ENCODE assay signal across 10 cellular contexts in the genomic region with DNA sequence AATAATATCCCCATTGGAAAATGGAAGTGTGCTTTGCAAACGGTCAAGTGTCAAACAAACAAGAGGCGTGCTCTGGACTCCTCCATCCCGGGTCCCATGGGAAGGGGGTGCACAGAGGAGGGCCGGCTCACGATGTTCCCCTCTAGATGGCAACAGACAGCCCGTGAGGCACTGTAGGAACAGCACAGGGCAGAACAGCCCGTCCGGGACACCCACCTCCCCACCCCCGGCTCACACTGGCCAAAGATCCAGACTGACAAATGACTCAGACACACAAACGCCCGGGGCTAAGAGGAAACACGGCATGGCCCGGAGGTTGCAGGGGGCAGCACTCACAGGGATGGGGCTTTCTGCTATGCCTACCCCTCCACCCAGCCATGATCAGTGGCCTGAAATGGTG. TPM values are rescaled to one million over a fixed set of nuclear protein-coding genes. Genes with fewer than 3 reads are reported as not detected.
DNase-seq lines count a peak whose midpoint lies in the region; ATAC-seq and TF ChIP-seq lines count a peak whose summit lies in the region.
"Had no signal": no experiment of that assay in that cellular context is flagged by ENCODE, and none has a peak within 500 bp of the region (broad histone marks: within the 10 kb centered on the region; RNA-seq: fewer than 3 reads in every experiment).

No MANE protein-coding gene starts in this region.

- H3K4me3 ChIP-seq in GM23248, result 0 out of 2 replicates have a peak overlapping the region, but pooled peaks have one; percentile 3
- no peak overlapping the region for H3K4me3 ChIP-seq in SK-N-SH (ENCODE audit: low read depth in 2 of 2, low read length in 1 of 2)
- H3K4me3 ChIP-seq in gastroesophageal sphincter, result no peak overlapping the region
- H3K4me3 ChIP-seq in gastrocnemius medialis, result no peak overlapping the region

- POLR2A ChIA-PET in SK-N-SH (lab: Yijun Ruan, JAX), result no interaction called here

- ATAC-seq in gastroesophageal sphincter (peak; percentile 70), gastrocnemius medialis (peak; percentile 44 to 57), GM18867 (IDR thresholded peaks at IDR 0.05; ENCODE audit: unreplicated experiment) (no peak), HG03175 (IDR thresholded peaks at IDR 0.05; ENCODE audit: unreplicated experiment) (no peak)

- H4K20me1 ChIP-seq in GM23248 (ENCODE audit: insufficient read depth) (no peaks in the 10 kb centered on the region), SK-N-SH (ENCODE audit: insufficient read depth) (no peaks in the 10 kb centered on the region)

- H3K4me2 ChIP-seq in GM23248 (ENCODE audit: unreplicated experiment) (peak overlapping the region; percentile 56), SK-N-SH (peak overlapping the region; percentile 73)

- intact Hi-C loops in gastrocnemius medialis (cut with DNase I; ENCODE audit: low total_unique reads), result no loop called here

- no peaks in the 10 kb centered on the region for H3K9me2 ChIP-seq in GM23248 (ENCODE audit: insufficient read depth)
- no peaks in the 10 kb centered on the region for H3K9me2 ChIP-seq in SK-N-SH

- in situ Hi-C loops in GM23248 (cut with MboI) (loop anchor here (10.0 kb wide), 1 partner anchor 148 kb away; no protein-coding TSS in a partner anchor), gastrocnemius medialis (cut with MboI; ENCODE audit: low sequenced_read_pairs in 4 of 4) (loop anchor here in 2 of 4 donors (5.0 to 10.0 kb wide), 2 partner anchors 148 to 161 kb away; a partner anchor contains a TSS)

- H3K9ac ChIP-seq in GM23248, result no peak overlapping the region
- peak overlapping the region; percentile 11; the same call in 1 of the 2 replicates for H3K9ac ChIP-seq in SK-N-SH

- 2 to 3% methylated on average over 13 of the region's 13 CpGs for WGBS in GM23248 (ENCODE audit: low coverage in 1 of 2, low lambda C conversion rate in 2 of 2, missing lambda C conversion rate in 2 of 2), 2 experiments
- WGBS in SK-N-SH (ENCODE audit: low lambda C conversion rate), result 6% methylated on average over 13 of the region's 13 CpGs
- WGBS in gastroesophageal sphincter (ENCODE audit: low coverage in 1 of 2), 2 donors, result 24% methylated on average over 5 of the region's 13 CpGs; no CpG with 5 or more reads in 1 of the 2 donors

- TF ChIP-seq EP300 in SK-N-SH (IDR thresholded peaks at IDR 0.05; ENCODE audit: borderline replicate concordance in 1 of 2, low read depth in 1 of 2, low read length in 1 of 2) (no peak), gastroesophageal sphincter (IDR thresholded peaks at IDR 0.05) (no peak)

- DNase-seq in GM23248 (peak; percentile 90), SK-N-SH (peak; percentile 83), gastrocnemius medialis (peak; percentile 68 to 74), NCI-H510A (lab: John Stamatoyannopoulos, UW) (no peak), epidermal melanocyte (ENCODE audit: insufficient read length, low spot score) (no peak)
- DNase-seq: activated naive CD8-positive, alpha-beta T cell treated with anti-CD3 and anti-CD28 coated beads, Interleukin-2, amount 10 ng/mL, durations not matched to agents 7 days and 5 days had no signal

- TF ChIP-seq POLR2A in gastroesophageal sphincter (IDR thresholded peaks at IDR 0.05) (no peak), gastrocnemius medialis (IDR thresholded peaks at IDR 0.05) (peak in 1 of 2 donors; percentile 20)

- H3K27me3 ChIP-seq in GM23248 (replicated peaks; ENCODE audit: insufficient read depth) (no peaks in the 10 kb centered on the region), SK-N-SH (ENCODE audit: insufficient read depth) (no peaks in the 10 kb centered on the region), gastroesophageal sphincter (no peaks in the 10 kb centered on the region), gastrocnemius medialis (peaks cover 0 to 9% (median 0%) of the 10 kb centered on the region in 3 donors)

- no peaks in the 10 kb centered on the region for H3F3A ChIP-seq in GM23248 (ENCODE audit: insufficient read depth)
- H3F3A ChIP-seq in SK-N-SH (replicated peaks; ENCODE audit: insufficient read depth), result peaks cover 17% of the 10 kb centered on the region

- peak; percentile 48 for TF ChIP-seq CTCF in SK-N-SH (IDR thresholded peaks at IDR 0.05)
- TF ChIP-seq CTCF in gastroesophageal sphincter (IDR thresholded peaks at IDR 0.05), result peak in 2 of 4 experiments; percentile 20 to 33
- no peak for TF ChIP-seq CTCF in gastrocnemius medialis (IDR thresholded peaks at IDR 0.05 in 4 of 5, conservative IDR thresholded peaks at IDR 0.05 in 1 of 5)

- TF ChIP-seq RAD21 in SK-N-SH (IDR thresholded peaks at IDR 0.05; ENCODE audit: low read length), result peak; percentile 20; the same call in 1 of the 2 replicates

- H3K27ac ChIP-seq in GM23248 (no peak overlapping the region), SK-N-SH (ENCODE audit: low read depth in 2 of 2, low read length in 1 of 2) (peak overlapping the region in 1 of 2 experiments; percentile 55; a peak in 3 of 4 replicates), gastroesophageal sphincter (peak overlapping the region in 3 of 4 donors; percentile 47 to 61 (median 53)), gastrocnemius medialis (peak overlapping the region; percentile 15 to 48 (median 18))

- H3K4me1 ChIP-seq in GM23248 (ENCODE audit: insufficient read depth) (peaks cover 23% of the 10 kb centered on the region), SK-N-SH (ENCODE audit: control insufficient read depth in 1 of 2, insufficient read depth in 2 of 2, low read depth in 1 of 2, low read length in 1 of 2) (peaks cover 20 to 63% of the 10 kb centered on the region in 2 experiments), gastroesophageal sphincter (peaks cover 0 to 67% (median 41%) of the 10 kb centered on the region in 3 donors), gastrocnemius medialis (peaks cover 10 to 26% of the 10 kb centered on the region in 2 donors)

- CTCF ChIA-PET in SK-N-SH (lab: Yijun Ruan, JAX), result interaction anchor here (5.5 kb wide), 1 partner anchor 18 kb away, joined by 107 read pairs; no protein-coding TSS in a partner anchor

- H3K9me3 ChIP-seq in GM23248 (ENCODE audit: low read depth), result no peaks in the 10 kb centered on the region
- H3K9me3 ChIP-seq in SK-N-SH, result no peaks in the 10 kb centered on the region
- H3K9me3 ChIP-seq in gastroesophageal sphincter, result no peaks in the 10 kb centered on the region
- no peaks in the 10 kb centered on the region for H3K9me3 ChIP-seq in gastrocnemius medialis

- H2AFZ ChIP-seq in GM23248, result peak overlapping the region; percentile 9; the same call in 1 of the 2 replicates
- H2AFZ ChIP-seq in SK-N-SH (ENCODE audit: low read depth), result peak overlapping the region; percentile 75

- no peaks in the 10 kb centered on the region for H3K36me3 ChIP-seq in GM23248 (ENCODE audit: low read depth)
- H3K36me3 ChIP-seq in SK-N-SH (replicated peaks in 1 of 2; ENCODE audit: control insufficient read depth in 1 of 2, insufficient read depth in 2 of 2, low read length in 1 of 2), result no peaks in the 10 kb centered on the region
- H3K36me3 ChIP-seq in gastroesophageal sphincter, result no peaks in the 10 kb centered on the region
- H3K36me3 ChIP-seq in gastrocnemius medialis, result no peaks in the 10 kb centered on the region

- H3K79me2 ChIP-seq in GM23248 (ENCODE audit: insufficient read depth) (0 out of 2 replicates have a peak, but pooled peaks cover under 1% of the 10 kb centered on the region), SK-N-SH (ENCODE audit: insufficient read depth) (no peaks in the 10 kb centered on the region)

TF ChIP-seq in SK-N-SH, 30 proteins besides CTCF, POLR2A, EP300 and RAD21:
- TF ChIP-seq, protein P1, sequence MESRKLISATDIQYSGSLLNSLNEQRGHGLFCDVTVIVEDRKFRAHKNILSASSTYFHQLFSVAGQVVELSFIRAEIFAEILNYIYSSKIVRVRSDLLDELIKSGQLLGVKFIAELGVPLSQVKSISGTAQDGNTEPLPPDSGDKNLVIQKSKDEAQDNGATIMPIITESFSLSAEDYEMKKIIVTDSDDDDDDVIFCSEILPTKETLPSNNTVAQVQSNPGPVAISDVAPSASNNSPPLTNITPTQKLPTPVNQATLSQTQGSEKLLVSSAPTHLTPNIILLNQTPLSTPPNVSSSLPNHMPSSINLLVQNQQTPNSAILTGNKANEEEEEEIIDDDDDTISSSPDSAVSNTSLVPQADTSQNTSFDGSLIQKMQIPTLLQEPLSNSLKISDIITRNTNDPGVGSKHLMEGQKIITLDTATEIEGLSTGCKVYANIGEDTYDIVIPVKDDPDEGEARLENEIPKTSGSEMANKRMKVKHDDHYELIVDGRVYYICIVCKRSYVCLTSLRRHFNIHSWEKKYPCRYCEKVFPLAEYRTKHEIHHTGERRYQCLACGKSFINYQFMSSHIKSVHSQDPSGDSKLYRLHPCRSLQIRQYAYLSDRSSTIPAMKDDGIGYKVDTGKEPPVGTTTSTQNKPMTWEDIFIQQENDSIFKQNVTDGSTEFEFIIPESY (IDR thresholded peaks at IDR 0.05; ENCODE audit: borderline replicate concordance, low read depth), result no peak
- TF ChIP-seq FOSL2 (IDR thresholded peaks at IDR 0.05; ENCODE audit: borderline replicate concordance, low read depth) (peak; percentile 86; the same call in 1 of the 2 replicates), NRF1 (IDR thresholded peaks at IDR 0.05; ENCODE audit: low read depth, low read length) (no peak), TCF12 (IDR thresholded peaks at IDR 0.05) (peak; percentile 40; the same call in 1 of the 2 replicates)
- TF ChIP-seq, protein P2, sequence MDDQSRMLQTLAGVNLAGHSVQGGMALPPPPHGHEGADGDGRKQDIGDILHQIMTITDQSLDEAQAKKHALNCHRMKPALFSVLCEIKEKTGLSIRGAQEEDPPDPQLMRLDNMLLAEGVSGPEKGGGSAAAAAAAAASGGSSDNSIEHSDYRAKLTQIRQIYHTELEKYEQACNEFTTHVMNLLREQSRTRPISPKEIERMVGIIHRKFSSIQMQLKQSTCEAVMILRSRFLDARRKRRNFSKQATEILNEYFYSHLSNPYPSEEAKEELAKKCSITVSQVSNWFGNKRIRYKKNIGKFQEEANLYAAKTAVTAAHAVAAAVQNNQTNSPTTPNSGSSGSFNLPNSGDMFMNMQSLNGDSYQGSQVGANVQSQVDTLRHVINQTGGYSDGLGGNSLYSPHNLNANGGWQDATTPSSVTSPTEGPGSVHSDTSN (IDR thresholded peaks at IDR 0.05), result peak; percentile 70

RNA-seq across cellular contexts. Expression of a gene that starts 4.9 kb away (rescaled TPM):
- 698 and 974 TPM in 2 replicates for total RNA-seq in GM23248 (2014; rRNA removed; shearing (Covaris generic))
- polyA plus RNA-seq in GM23248 (2016; fragmentation: Nextera tagmentation; extraction: Ambion mirVana) (539 and 568 TPM in 2 replicates), SK-N-SH (2012; rRNA removed) (8.9 and 12.5 TPM in 2 replicates)
- 3.6 and 6.1 TPM in 2 replicates for polyA plus RNA-seq in SK-N-SH (2012; cell fraction: cytosol; rRNA removed)
- 10.6 and 13.4 TPM in 2 replicates for polyA plus RNA-seq in SK-N-SH (2012; cell fraction: nucleus; rRNA removed)
- total RNA-seq in gastroesophageal sphincter (100 to 1,000 TPM; 316 to 703 (median 441) TPM), gastrocnemius medialis (10 to 100 TPM in 1 of 4 donors, 1 to 10 TPM in 3; 5.3 to 14.8 (median 6.9) TPM)
- total RNA-seq: activated naive CD8-positive, alpha-beta T cell treated with anti-CD3 and anti-CD28 coated beads, Interleukin-2, amount 10 ng/mL, durations not matched to agents 7 days and 5 days; mononuclear cell had no signal

Comparison
In these comparisons a context has a peak if more than half of its experiments do, and no peak if none do; other contexts are left out.
1. DNase-seq: peak in GM23248 (single experiment), SK-N-SH (single experiment) and gastrocnemius medialis (2 of 2); none in NCI-H510A (single experiment) and epidermal melanocyte (single experiment).
2. ATAC-seq: peak in gastroesophageal sphincter (single experiment) and gastrocnemius medialis (2 of 2); none in GM18867 (single experiment) and HG03175 (single experiment).
3. RNA of a gene that starts 4.9 kb away (total RNA-seq): 698 to 974 TPM in GM23248 and 316 to 703 TPM in gastroesophageal sphincter; 5.3 to 14.8 TPM in gastrocnemius medialis; every median in the first group is over 10 times any median in the second.